Comparison of ENCODE assay signal across 32 cellular contexts in genomic region chr2:86525421-86526340, GRCh38.
"Had no signal": no experiment of that assay in that cellular context is flagged by ENCODE, and none has a peak within 500 bp of the region (broad histone marks: within the 10 kb centered on the region; RNA-seq: fewer than 3 reads in every experiment).

No MANE protein-coding gene starts in this region.

- H3K27me3 ChIP-seq: MG63, Peyer's patch, SJSA1 had no signal

- ATAC-seq: activated naive CD8-positive, alpha-beta T cell treated with anti-CD3 and anti-CD28 coated beads, Interleukin-2, amount 50 U/mL, for 24 hours; activated T-cell treated with anti-CD3 and anti-CD28 coated beads, Interleukin-2, amount 50 U/mL, for 4 hours; SK-N-SH treated with all-trans-retinoic acid at 6 μM for 48 hours; T-cell had no signal

- H3K27me3 Mint-ChIP-seq: activated CD4-positive, alpha-beta memory T cell treated with anti-CD3 and anti-CD28 coated beads for 36 hours; activated CD4-positive, alpha-beta T cell treated with anti-CD3 and anti-CD28 coated beads, Interleukin-2, amount 10 ng/mL, durations not matched to agents 24 days and 14 days; activated naive CD4-positive, alpha-beta T cell treated with anti-CD3 and anti-CD28 coated beads, Interleukin-2, amount 10 ng/mL, durations not matched to agents 7 days and 5 days; activated naive CD8-positive, alpha-beta T cell; activated naive CD8-positive, alpha-beta T cell treated with anti-CD3 and anti-CD28 coated beads, Interleukin-2, amount 50 U/mL, for 24 hours; brain; T-cell had no signal

- H3K9me3 ChIP-seq: Peyer's patch had no signal

- H3K9me3 Mint-ChIP-seq: activated CD4-positive, alpha-beta memory T cell treated with anti-CD3 and anti-CD28 coated beads for 36 hours; activated naive CD4-positive, alpha-beta T cell treated with anti-CD3 and anti-CD28 coated beads, Interleukin-2, amount 10 ng/mL, durations not matched to agents 7 days and 5 days; activated naive CD8-positive, alpha-beta T cell treated with anti-CD3 and anti-CD28 coated beads, Interleukin-2, amount 50 U/mL, for 24 hours; activated T-cell treated with anti-CD3 and anti-CD28 coated beads, Interleukin-2, amount 50 U/mL, for 4 hours; activated T-helper 1 cell treated with anti-CD3 and anti-CD28 coated beads, Interleukin-12 subunit alpha, Interleukin-12 subunit beta, Interleukin-2, Interleukin-4 antibody, amounts not matched to agents 30 ng/mL and 10 ng/mL and 1 ng/mL, durations not matched to agents 14 hours and 24 hours and 36 hours; brain; T-cell had no signal

- H3K36me3 ChIP-seq: MG63 had no signal

- H3K27ac ChIP-seq: Peyer's patch, SJSA1 had no signal

- H3K4me3 ChIP-seq: MG63, Peyer's patch, SJSA1 had no signal

- H3K27ac Mint-ChIP-seq: activated CD4-positive, alpha-beta memory T cell treated with anti-CD3 and anti-CD28 coated beads for 36 hours; activated CD4-positive, alpha-beta T cell treated with anti-CD3 and anti-CD28 coated beads, Interleukin-2, amount 10 ng/mL, durations not matched to agents 24 days and 14 days; activated naive CD4-positive, alpha-beta T cell treated with anti-CD3 and anti-CD28 coated beads, Interleukin-2, amount 10 ng/mL, durations not matched to agents 7 days and 5 days; activated naive CD8-positive, alpha-beta T cell; activated naive CD8-positive, alpha-beta T cell treated with anti-CD3 and anti-CD28 coated beads, Interleukin-2, amount 50 U/mL, for 24 hours; activated T-helper 1 cell treated with anti-CD3 and anti-CD28 coated beads, Interleukin-12 subunit alpha, Interleukin-12 subunit beta, Interleukin-2, Interleukin-4 antibody, amounts not matched to agents 30 ng/mL and 10 ng/mL and 1 ng/mL, durations not matched to agents 14 hours and 24 hours and 36 hours; brain; T-cell had no signal

- DNase-seq: activated CD4-positive, alpha-beta memory T cell treated with anti-CD3 and anti-CD28 coated beads for 36 hours; activated CD4-positive, alpha-beta T cell treated with anti-CD3 and anti-CD28 coated beads, Interleukin-2, amount 10 ng/mL, durations not matched to agents 24 days and 14 days; activated CD8-positive, alpha-beta memory T cell treated with anti-CD3 and anti-CD28 coated beads, Interleukin-2, amount 50 U/mL, for 4 hours; activated naive CD4-positive, alpha-beta T cell treated with anti-CD3 and anti-CD28 coated beads, Interleukin-2, amount 10 ng/mL, durations not matched to agents 7 days and 5 days; activated naive CD8-positive, alpha-beta T cell treated with anti-CD3 and anti-CD28 coated beads, Interleukin-2, amount 50 U/mL, for 24 hours; activated T-cell treated with anti-CD3 and anti-CD28 coated beads for 4 hours; activated T-cell treated with anti-CD3 and anti-CD28 coated beads, Interleukin-2, amount 50 U/mL, for 4 hours; anterior cingulate cortex; central memory CD4-positive, alpha-beta T cell; Kasumi-1; KG1; MG63; NCI-H1048; NCI-H1105 treated with DMSO at 0.1 percent for 48 hours; NCI-H1436; NCI-H1694; NCI-H1930; NCI-H2081 treated with DMSO at 0.1 percent for 48 hours; NCI-H2171 treated with DMSO at 0.1 percent for 48 hours; NCI-H2227 treated with DMSO at 0.1 percent for 48 hours; NCI-H446; NCI-H510A treated with DMSO at 0.1 percent for 48 hours; Peyer's patch; RPMI8226; SHP77 treated with DMSO at 0.1 percent for 48 hours; T-cell; T-helper 2 cell had no signal

- H3K4me1 Mint-ChIP-seq: activated CD4-positive, alpha-beta T cell treated with anti-CD3 and anti-CD28 coated beads, Interleukin-2, amount 10 ng/mL, durations not matched to agents 24 days and 14 days; activated naive CD8-positive, alpha-beta T cell treated with anti-CD3 and anti-CD28 coated beads, Interleukin-2, amount 50 U/mL, for 24 hours; brain had no signal

- H3K4me1 ChIP-seq: Peyer's patch, SJSA1 had no signal

- H3K4me3 Mint-ChIP-seq: activated CD4-positive, alpha-beta memory T cell treated with anti-CD3 and anti-CD28 coated beads for 36 hours; activated CD4-positive, alpha-beta T cell treated with anti-CD3 and anti-CD28 coated beads, Interleukin-2, amount 10 ng/mL, durations not matched to agents 24 days and 14 days; activated naive CD4-positive, alpha-beta T cell treated with anti-CD3 and anti-CD28 coated beads, Interleukin-2, amount 10 ng/mL, durations not matched to agents 7 days and 5 days; activated naive CD8-positive, alpha-beta T cell; activated naive CD8-positive, alpha-beta T cell treated with anti-CD3 and anti-CD28 coated beads, Interleukin-2, amount 50 U/mL, for 24 hours; activated T-cell treated with anti-CD3 and anti-CD28 coated beads, Interleukin-2, amount 50 U/mL, for 4 hours; activated T-helper 1 cell treated with anti-CD3 and anti-CD28 coated beads, Interleukin-12 subunit alpha, Interleukin-12 subunit beta, Interleukin-2, Interleukin-4 antibody, amounts not matched to agents 30 ng/mL and 10 ng/mL and 1 ng/mL, durations not matched to agents 14 hours and 24 hours and 36 hours; brain; T-cell had no signal
